Comparison of ENCODE assay signal across 1 cellular context in genomic region chr17:76385892-76386786, GRCh38.
TF ChIP-seq lines count a peak whose summit lies in the region.

No MANE protein-coding gene starts in this region.

TF ChIP-seq in K562, 482 proteins besides CTCF, POLR2A, EP300 and RAD21 (continued from another document):
- TF ChIP-seq REST (CRISPR knock-in tag; IDR thresholded peaks at IDR 0.05; ENCODE audit: low read depth) (no peak; the same call in 1 of the 2 replicates), ZNF184 (CRISPR knock-in tag; IDR thresholded peaks at IDR 0.05) (no peak), ETS1 (conservative IDR thresholded peaks at IDR 0.05; ENCODE audit: control insufficient read depth, low read depth, low read length) (no peak), KDM4B (IDR thresholded peaks at IDR 0.05; ENCODE audit: borderline replicate concordance in 2 of 2, low read depth in 1 of 2) (no peak; a peak in 1 of 4 replicates), ZBTB34 (CRISPR knock-in tag; IDR thresholded peaks at IDR 0.05) (no peak), CREB3L1 (IDR thresholded peaks at IDR 0.05; ENCODE audit: borderline replicate concordance, low read depth) (peak; percentile 73), ZNF316 (IDR thresholded peaks at IDR 0.05) (no peak), ZNF395 (CRISPR knock-in tag; IDR thresholded peaks at IDR 0.05) (peak; percentile 69; the same call in 1 of the 2 replicates), SREBF2 (CRISPR knock-in tag; IDR thresholded peaks at IDR 0.05) (no peak), TAF1 (IDR thresholded peaks at IDR 0.05; ENCODE audit: control insufficient read depth, extremely low read depth, insufficient read depth, low read length, severe bottlenecking) (no peak), ARID3A (IDR thresholded peaks at IDR 0.05; ENCODE audit: borderline replicate concordance, low read depth, low read length) (no peak), CCNT2 (IDR thresholded peaks at IDR 0.05; ENCODE audit: borderline replicate concordance, extremely low read depth, insufficient read length, low read depth, low read length) (peak; percentile 23), ZNF609 (CRISPR knock-in tag; IDR thresholded peaks at IDR 0.05; ENCODE audit: borderline replicate concordance) (no peak)
TF ChIP-seq in K562: peak in this region for 139.
